8 cellular contexts compared by ENCODE assay signal in genomic region chr5:122163151-122164069, GRCh38. TPM values are rescaled to one million over a fixed set of nuclear protein-coding genes. Genes with fewer than 3 reads are reported as not detected.
DNase-seq lines count a peak whose midpoint lies in the region; ATAC-seq and TF ChIP-seq lines count a peak whose summit lies in the region.

No MANE protein-coding gene starts in this region.

- H3K9ac ChIP-seq in GM23248 (peak overlapping the region; percentile 63), SK-N-SH (peak overlapping the region; percentile 60), skeletal muscle tissue (ENCODE audit: low read depth in 1 of 3, low read length in 3 of 3) (no peak overlapping the region)

- POLR2A ChIA-PET in SK-N-SH (lab: Yijun Ruan, JAX) = no interaction called here

- peak in 1 of 2 experiments; percentile 67; a peak in 2 of 4 replicates for TF ChIP-seq EP300 in SK-N-SH (IDR thresholded peaks at IDR 0.05; ENCODE audit: borderline replicate concordance in 1 of 2, low read depth in 1 of 2, low read length in 1 of 2)

- no peak for TF ChIP-seq RAD21 in SK-N-SH (IDR thresholded peaks at IDR 0.05; ENCODE audit: low read length)

- H3K27me3 ChIP-seq in GM23248 (replicated peaks; ENCODE audit: insufficient read depth) (no peaks in the 10 kb centered on the region), SK-N-SH (ENCODE audit: insufficient read depth) (no peaks in the 10 kb centered on the region), foreskin keratinocyte (no peaks in the 10 kb centered on the region), skeletal muscle tissue (ENCODE audit: control insufficient read depth in 3 of 3, insufficient read depth in 3 of 3, low read length in 3 of 3) (no peaks in the 10 kb centered on the region)

- ATAC-seq in foreskin keratinocyte (peak; percentile 94), GM21447 (IDR thresholded peaks at IDR 0.05; ENCODE audit: unreplicated experiment) (no peak), HG02610 (IDR thresholded peaks at IDR 0.05; ENCODE audit: unreplicated experiment) (no peak)

- 0 to 1% methylated on average over 4 of the region's 4 CpGs for WGBS in GM23248 (ENCODE audit: low coverage in 1 of 2, low lambda C conversion rate in 2 of 2, missing lambda C conversion rate in 2 of 2), 2 experiments
- WGBS in SK-N-SH (ENCODE audit: low lambda C conversion rate) = 10% methylated on average over 4 of the region's 4 CpGs

- TF ChIP-seq CTCF in SK-N-SH (IDR thresholded peaks at IDR 0.05) (no peak), foreskin keratinocyte (conservative IDR thresholded peaks at IDR 0.05) (no peak)

- H3K9me3 ChIP-seq in GM23248 (ENCODE audit: low read depth) = no peaks in the 10 kb centered on the region
- no peaks in the 10 kb centered on the region for H3K9me3 ChIP-seq in SK-N-SH
- no peaks in the 10 kb centered on the region for H3K9me3 ChIP-seq in skeletal muscle tissue (ENCODE audit: control insufficient read depth in 3 of 3, low read length in 3 of 3)

- in situ Hi-C loops in GM23248 (cut with MboI) = loop anchor here (25.0 kb wide), 1 partner anchor 201 kb away; the partner anchor contains the start of gene SRFBP1

- peak overlapping the region; percentile 48 for H3K4me3 ChIP-seq in GM23248
- peak overlapping the region; percentile 3 to 25; a peak in 3 of 4 replicates for H3K4me3 ChIP-seq in SK-N-SH (ENCODE audit: low read depth in 2 of 2, low read length in 1 of 2)
- H3K4me3 ChIP-seq in skeletal muscle tissue (ENCODE audit: low read length in 3 of 3) = no peak overlapping the region

- CTCF ChIA-PET in SK-N-SH (lab: Yijun Ruan, JAX) = interaction anchor here (1.8 kb wide), 1 partner anchor 13 kb away, joined by 4 read pairs; no protein-coding TSS in a partner anchor

- H3K36me3 ChIP-seq in GM23248 (ENCODE audit: low read depth) = no peaks in the 10 kb centered on the region
- H3K36me3 ChIP-seq in SK-N-SH (replicated peaks in 1 of 2; ENCODE audit: control insufficient read depth in 1 of 2, insufficient read depth in 2 of 2, low read length in 1 of 2) = no peaks in the 10 kb centered on the region
- no peaks in the 10 kb centered on the region for H3K36me3 ChIP-seq in skeletal muscle tissue (ENCODE audit: control insufficient read depth in 3 of 3, insufficient read depth in 3 of 3, low read length in 3 of 3)

- H3K4me2 ChIP-seq in GM23248 (ENCODE audit: unreplicated experiment) (peak overlapping the region; percentile 76), SK-N-SH (peak overlapping the region; percentile 56)

- H3F3A ChIP-seq in GM23248 (ENCODE audit: insufficient read depth) (peaks cover 53% of the 10 kb centered on the region), SK-N-SH (replicated peaks; ENCODE audit: insufficient read depth) (peaks cover 25% of the 10 kb centered on the region)

- peak overlapping the region; percentile 40 for H2AFZ ChIP-seq in GM23248
- peak overlapping the region; percentile 56 for H2AFZ ChIP-seq in SK-N-SH (ENCODE audit: low read depth)

- H3K9me2 ChIP-seq in GM23248 (ENCODE audit: insufficient read depth) (no peaks in the 10 kb centered on the region), SK-N-SH (no peaks in the 10 kb centered on the region)

- H3K79me2 ChIP-seq in GM23248 (ENCODE audit: insufficient read depth) (no peaks in the 10 kb centered on the region), SK-N-SH (ENCODE audit: insufficient read depth) (no peaks in the 10 kb centered on the region)

- H4K20me1 ChIP-seq in GM23248 (ENCODE audit: insufficient read depth) = no peaks in the 10 kb centered on the region
- H4K20me1 ChIP-seq in SK-N-SH (ENCODE audit: insufficient read depth) = no peaks in the 10 kb centered on the region

- DNase-seq in GM23248 (peak; percentile 97), SK-N-SH (no peak), foreskin keratinocyte (peak; percentile 92 to 95), T-helper 9 cell (no peak), HuH-7.5 (ENCODE audit: low spot score) (no peak)

- H3K27ac ChIP-seq in GM23248 (peak overlapping the region; percentile 93), SK-N-SH (ENCODE audit: low read depth in 2 of 2, low read length in 1 of 2) (peak overlapping the region; percentile 75 to 96), foreskin keratinocyte (peak overlapping the region; percentile 98), skeletal muscle tissue (ENCODE audit: low read depth, low read length) (peak overlapping the region; percentile 3)

- peaks cover 48% of the 10 kb centered on the region for H3K4me1 ChIP-seq in GM23248 (ENCODE audit: insufficient read depth)
- H3K4me1 ChIP-seq in SK-N-SH (ENCODE audit: control insufficient read depth in 1 of 2, insufficient read depth in 2 of 2, low read depth in 1 of 2, low read length in 1 of 2) = peaks cover 7 to 31% of the 10 kb centered on the region in 2 experiments
- H3K4me1 ChIP-seq in foreskin keratinocyte = peaks cover 36% of the 10 kb centered on the region
- H3K4me1 ChIP-seq in skeletal muscle tissue (ENCODE audit: control insufficient read depth in 3 of 3, insufficient read depth in 3 of 3, low read length in 3 of 3) = peaks cover 0 to 4% (median 0%) of the 10 kb centered on the region in 3 donors

TF ChIP-seq in SK-N-SH, 30 proteins besides CTCF, POLR2A, EP300 and RAD21 (continues in another document):
- TF ChIP-seq TCF12 (IDR thresholded peaks at IDR 0.05) (peak; percentile 84), RCOR1 (IDR thresholded peaks at IDR 0.05; ENCODE audit: low read length) (no peak), MAX (IDR thresholded peaks at IDR 0.05; ENCODE audit: low read depth) (0 out of 2 replicates have a peak, but pooled peaks have one; percentile 53), POLR2AphosphoS5 (IDR thresholded peaks at IDR 0.05; ENCODE audit: low read depth, low read length) (no peak; the same call in 1 of the 2 replicates), RFX5 (IDR thresholded peaks at IDR 0.05; ENCODE audit: low read length) (no peak), GATA2 (CRISPR knock-in tag; IDR thresholded peaks at IDR 0.05) (no peak), YY1 (IDR thresholded peaks at IDR 0.05; ENCODE audit: low read depth) (no peak), MEF2A (IDR thresholded peaks at IDR 0.05; ENCODE audit: borderline replicate concordance, low read depth) (no peak), ELF1 (IDR thresholded peaks at IDR 0.05) (no peak), SMC3 (IDR thresholded peaks at IDR 0.05; ENCODE audit: low read depth, low read length) (no peak), SIN3A (IDR thresholded peaks at IDR 0.05; ENCODE audit: borderline replicate concordance, low read depth, low read length) (peak; percentile 89; the same call in 1 of the 2 replicates), FOXJ3 (CRISPR knock-in tag; IDR thresholded peaks at IDR 0.05) (no peak), NFIC (IDR thresholded peaks at IDR 0.05; ENCODE audit: borderline replicate concordance) (peak; percentile 65)
- TF ChIP-seq, protein P1, sequence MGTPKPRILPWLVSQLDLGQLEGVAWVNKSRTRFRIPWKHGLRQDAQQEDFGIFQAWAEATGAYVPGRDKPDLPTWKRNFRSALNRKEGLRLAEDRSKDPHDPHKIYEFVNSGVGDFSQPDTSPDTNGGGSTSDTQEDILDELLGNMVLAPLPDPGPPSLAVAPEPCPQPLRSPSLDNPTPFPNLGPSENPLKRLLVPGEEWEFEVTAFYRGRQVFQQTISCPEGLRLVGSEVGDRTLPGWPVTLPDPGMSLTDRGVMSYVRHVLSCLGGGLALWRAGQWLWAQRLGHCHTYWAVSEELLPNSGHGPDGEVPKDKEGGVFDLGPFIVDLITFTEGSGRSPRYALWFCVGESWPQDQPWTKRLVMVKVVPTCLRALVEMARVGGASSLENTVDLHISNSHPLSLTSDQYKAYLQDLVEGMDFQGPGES (IDR thresholded peaks at IDR 0.05; ENCODE audit: low read depth, low read length) = no peak
- TF ChIP-seq, protein P2, sequence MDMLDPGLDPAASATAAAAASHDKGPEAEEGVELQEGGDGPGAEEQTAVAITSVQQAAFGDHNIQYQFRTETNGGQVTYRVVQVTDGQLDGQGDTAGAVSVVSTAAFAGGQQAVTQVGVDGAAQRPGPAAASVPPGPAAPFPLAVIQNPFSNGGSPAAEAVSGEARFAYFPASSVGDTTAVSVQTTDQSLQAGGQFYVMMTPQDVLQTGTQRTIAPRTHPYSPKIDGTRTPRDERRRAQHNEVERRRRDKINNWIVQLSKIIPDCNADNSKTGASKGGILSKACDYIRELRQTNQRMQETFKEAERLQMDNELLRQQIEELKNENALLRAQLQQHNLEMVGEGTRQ (IDR thresholded peaks at IDR 0.05; ENCODE audit: borderline replicate concordance, low read depth, low read length) = no peak
- TF ChIP-seq, protein P3, sequence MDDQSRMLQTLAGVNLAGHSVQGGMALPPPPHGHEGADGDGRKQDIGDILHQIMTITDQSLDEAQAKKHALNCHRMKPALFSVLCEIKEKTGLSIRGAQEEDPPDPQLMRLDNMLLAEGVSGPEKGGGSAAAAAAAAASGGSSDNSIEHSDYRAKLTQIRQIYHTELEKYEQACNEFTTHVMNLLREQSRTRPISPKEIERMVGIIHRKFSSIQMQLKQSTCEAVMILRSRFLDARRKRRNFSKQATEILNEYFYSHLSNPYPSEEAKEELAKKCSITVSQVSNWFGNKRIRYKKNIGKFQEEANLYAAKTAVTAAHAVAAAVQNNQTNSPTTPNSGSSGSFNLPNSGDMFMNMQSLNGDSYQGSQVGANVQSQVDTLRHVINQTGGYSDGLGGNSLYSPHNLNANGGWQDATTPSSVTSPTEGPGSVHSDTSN (IDR thresholded peaks at IDR 0.05) = peak; percentile 79
- TF ChIP-seq, protein P4, sequence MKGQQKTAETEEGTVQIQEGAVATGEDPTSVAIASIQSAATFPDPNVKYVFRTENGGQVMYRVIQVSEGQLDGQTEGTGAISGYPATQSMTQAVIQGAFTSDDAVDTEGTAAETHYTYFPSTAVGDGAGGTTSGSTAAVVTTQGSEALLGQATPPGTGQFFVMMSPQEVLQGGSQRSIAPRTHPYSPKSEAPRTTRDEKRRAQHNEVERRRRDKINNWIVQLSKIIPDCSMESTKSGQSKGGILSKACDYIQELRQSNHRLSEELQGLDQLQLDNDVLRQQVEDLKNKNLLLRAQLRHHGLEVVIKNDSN (IDR thresholded peaks at IDR 0.05; ENCODE audit: borderline replicate concordance, low read depth) = no peak

RNA-seq across cellular contexts. Expression of gene ZNF474, which starts 34.1 kb away (rescaled TPM):
- total RNA-seq in GM23248 (2014; rRNA removed; shearing (Covaris generic)) = 0.43 TPM in 1 of 2 replicates, not detected in the other
- 0.21 and 0.23 TPM in 2 replicates for polyA plus RNA-seq in GM23248 (2016; fragmentation: Nextera tagmentation; extraction: Ambion mirVana)
- 0.08 and 0.21 TPM in 2 replicates for polyA plus RNA-seq in SK-N-SH (2012; rRNA removed)
- 0.10 and 0.13 TPM in 2 replicates for polyA plus RNA-seq in SK-N-SH (2012; cell fraction: cytosol; rRNA removed)
- 0.31 and 0.58 TPM in 2 replicates for polyA plus RNA-seq in SK-N-SH (2012; cell fraction: nucleus; rRNA removed)
- total RNA-seq in foreskin keratinocyte = not detected in 2 replicates
- polyA plus RNA-seq in foreskin keratinocyte = not detected in 2 replicates
- 2.6 TPM for total RNA-seq in skeletal muscle tissue

Comparison
In these comparisons a context has a peak if more than half of its experiments do, and no peak if none do; other contexts are left out.
1. DNase-seq: peak in GM23248 (single experiment) and foreskin keratinocyte (2 of 2); none in SK-N-SH (single experiment), T-helper 9 cell (single experiment) and HuH-7.5 (single experiment).
2. H3K27ac ChIP-seq: peak in every context shown above with its lines; median percentile 98 in foreskin keratinocyte; 93 in GM23248; 86 in SK-N-SH; 3 in skeletal muscle tissue.
3. H3K4me3 ChIP-seq: peak in GM23248 (single experiment) and SK-N-SH (2 of 2); none in skeletal muscle tissue (0 of 3).
4. H3K9ac ChIP-seq: peak in GM23248 (single experiment) and SK-N-SH (single experiment); none in skeletal muscle tissue (0 of 3).